29 cellular contexts compared by ENCODE assay signal in genomic region chr14:97248973-97249372, GRCh38.
"Had no signal": no experiment of that assay in that cellular context is flagged by ENCODE, and none has a peak within 500 bp of the region (broad histone marks: within the 10 kb centered on the region; RNA-seq: fewer than 3 reads in every experiment).

No MANE protein-coding gene starts in this region.

- FAIRE-seq: urothelium cell line had no signal

- H3K27ac Mint-ChIP-seq: stimulated activated effector memory CD8-positive, alpha-beta T cell treated with anti-CD3 and anti-CD28 coated beads, Interleukin-12 subunit alpha, Interleukin-12 subunit beta, amount 100 ng/mL, for 72 hours; stimulated activated memory B cell treated with anti-CD40 and anti-IgM and Interleukin-4, amounts not matched to agents 10 μg/mL and 1 μg/mL and 100 μg/mL, for 72 hours; stimulated activated naive B cell treated with anti-CD40 and anti-IgM and Interleukin-4, amounts not matched to agents 10 μg/mL and 1 μg/mL and 100 μg/mL, for 72 hours; stimulated activated naive CD8-positive, alpha-beta T cell treated with anti-CD3 and anti-CD28 coated beads, Interleukin-15, amount 100 ng/mL, for 72 hours; stimulated activated naive CD8-positive, alpha-beta T cell treated with anti-CD3 and anti-CD28 coated beads, Interleukin-15, Interleukin-2, amounts not matched to agents 100 ng/mL and 50 ng/mL, for 24 hours; type B pancreatic cell had no signal

- H3K36me3 ChIP-seq: stomach, suprapubic skin, thoracic aorta, thyroid gland, tibial artery, tibial nerve, transverse colon, upper lobe of left lung, upper lobe of right lung, uterus, vagina had no signal

- H3K4me1 ChIP-seq: stomach, suprapubic skin, testis, thyroid gland, tibial artery, tibial nerve, transverse colon, upper lobe of left lung, upper lobe of right lung, uterus, vagina had no signal

- H3K36me3 Mint-ChIP-seq: stimulated activated effector memory CD8-positive, alpha-beta T cell treated with anti-CD3 and anti-CD28 coated beads, Interleukin-12 subunit alpha, Interleukin-12 subunit beta, amount 100 ng/mL, for 72 hours; stimulated activated memory B cell treated with anti-CD40 and anti-IgM and Interleukin-4, amounts not matched to agents 10 μg/mL and 1 μg/mL and 100 μg/mL, for 72 hours; type B pancreatic cell had no signal

- H3K9me3 ChIP-seq: suprapubic skin, testis, thoracic aorta, thyroid gland, transverse colon, upper lobe of left lung, upper lobe of right lung, uterus, vagina had no signal

- H3K27me3 ChIP-seq: stomach, testis, thyroid gland, tibial artery, tibial nerve, transverse colon, upper lobe of left lung, upper lobe of right lung, uterus, vagina had no signal

- H3K27me3 Mint-ChIP-seq: stimulated activated naive B cell treated with anti-CD40 and anti-IgM and Interleukin-4, amounts not matched to agents 10 μg/mL and 1 μg/mL and 100 μg/mL, for 72 hours; stimulated activated naive CD8-positive, alpha-beta T cell treated with anti-CD3 and anti-CD28 coated beads, Interleukin-15, amount 100 ng/mL, for 72 hours had no signal

- DNase-seq: stimulated activated CD4-positive, alpha-beta T cell treated with anti-CD3 and anti-CD28 coated beads, Interleukin-2, amount 100 ng/mL, for 48 hours; stimulated activated CD4-positive, alpha-beta T cell treated with anti-CD3 and anti-CD28 coated beads, Interleukin-4, amount 100 ng/mL, for 1 hour; stimulated activated CD4-positive, alpha-beta T cell treated with anti-CD3 and anti-CD28 coated beads, Interleukin-4, amount 100 ng/mL, for 24 hours; stimulated activated CD4-positive, alpha-beta T cell treated with anti-CD3 and anti-CD28 coated beads, Interleukin-4, amount 100 ng/mL, for 4 hours; stimulated activated CD8-positive, alpha-beta memory T cell treated with anti-CD3 and anti-CD28 coated beads, Interleukin-4, amount 100 ng/mL, for 48 hours; stimulated activated naive B cell treated with anti-CD40 and anti-IgM and Interleukin-4, amounts not matched to agents 10 μg/mL and 1 μg/mL and 100 μg/mL, for 72 hours; stimulated activated naive CD4-positive, alpha-beta T cell; stimulated activated naive CD4-positive, alpha-beta T cell treated with Interleukin-2 at 50 U/mL for 16 hours; stimulated activated naive CD8-positive, alpha-beta T cell treated with anti-CD3 and anti-CD28 coated beads, Interleukin-15, amount 100 ng/mL, for 72 hours; stimulated activated naive CD8-positive, alpha-beta T cell treated with anti-CD3 and anti-CD28 coated beads, Interleukin-15, Interleukin-2, amounts not matched to agents 100 U/mL and 50 U/mL, for 24 hours; stomach; substantia nigra; testis; thyroid gland; tibial artery; transverse colon; trophoblast cell; upper lobe of right lung; uterus had no signal

- ATAC-seq: stimulated activated effector memory CD8-positive, alpha-beta T cell treated with anti-CD3 and anti-CD28 coated beads, Interleukin-12 subunit alpha, Interleukin-12 subunit beta, amount 100 ng/mL, for 72 hours; stimulated activated memory B cell treated with anti-CD40 and anti-IgM and Interleukin-4, amounts not matched to agents 10 μg/mL and 1 μg/mL and 100 μg/mL, for 72 hours; stimulated activated naive B cell treated with anti-CD40 and anti-IgM and Interleukin-4, amounts not matched to agents 10 μg/mL and 1 μg/mL and 100 μg/mL, for 72 hours; stimulated activated naive CD8-positive, alpha-beta T cell treated with anti-CD3 and anti-CD28 coated beads, Interleukin-15, amount 100 ng/mL, for 72 hours; stimulated activated naive CD8-positive, alpha-beta T cell treated with anti-CD3 and anti-CD28 coated beads, Interleukin-15, Interleukin-2, amounts not matched to agents 100 U/mL and 50 U/mL, for 24 hours; upper lobe of right lung had no signal

- H3K27ac ChIP-seq: stomach, suprapubic skin, testis, thoracic aorta, thyroid gland, tibial artery, tibial nerve, transverse colon, upper lobe of left lung, upper lobe of right lung, uterus, vagina had no signal

- H3K4me3 Mint-ChIP-seq: stimulated activated effector memory CD8-positive, alpha-beta T cell treated with anti-CD3 and anti-CD28 coated beads, Interleukin-12 subunit alpha, Interleukin-12 subunit beta, amount 100 ng/mL, for 72 hours; stimulated activated memory B cell treated with anti-CD40 and anti-IgM and Interleukin-4, amounts not matched to agents 10 μg/mL and 1 μg/mL and 100 μg/mL, for 72 hours; stimulated activated naive B cell treated with anti-CD40 and anti-IgM and Interleukin-4, amounts not matched to agents 10 μg/mL and 1 μg/mL and 100 μg/mL, for 72 hours; stimulated activated naive CD8-positive, alpha-beta T cell treated with anti-CD3 and anti-CD28 coated beads, Interleukin-15, amount 100 ng/mL, for 72 hours; stimulated activated naive CD8-positive, alpha-beta T cell treated with anti-CD3 and anti-CD28 coated beads, Interleukin-15, Interleukin-2, amounts not matched to agents 100 ng/mL and 50 ng/mL, for 24 hours; type B pancreatic cell had no signal

- H3K4me3 ChIP-seq: stomach, suprapubic skin, testis, thoracic aorta, thyroid gland, tibial artery, tibial nerve, transverse colon, upper lobe of left lung, upper lobe of right lung, uterus, vagina had no signal
